ENCODE assay signal across 16 cellular contexts in the genomic region with DNA sequence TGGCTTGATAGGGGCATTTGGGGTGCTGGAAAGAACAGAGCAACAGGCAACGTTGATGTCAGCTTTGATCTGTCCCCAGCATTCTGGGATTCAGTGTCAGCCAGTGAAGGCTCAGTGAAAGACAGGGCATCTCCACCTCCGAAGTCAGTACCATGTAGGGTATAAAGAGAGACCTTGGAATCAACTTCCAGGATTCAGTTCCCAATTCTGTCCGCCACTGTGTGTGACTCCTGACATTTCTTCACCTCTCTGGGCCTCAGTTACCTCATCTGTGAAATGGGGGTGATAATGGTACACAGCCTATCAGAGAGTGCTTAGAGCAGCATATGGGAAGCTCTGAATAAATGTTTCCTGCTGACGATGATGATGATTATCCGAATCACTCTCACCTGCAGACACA. TPM values are rescaled to one million over a fixed set of nuclear protein-coding genes. Genes with fewer than 3 reads are reported as not detected.
DNase-seq lines count a peak whose midpoint lies in the region; ATAC-seq, FAIRE-seq and TF ChIP-seq lines count a peak whose summit lies in the region.
"Had no signal": no experiment of that assay in that cellular context is flagged by ENCODE, and none has a peak within 500 bp of the region (broad histone marks: within the 10 kb centered on the region; RNA-seq: fewer than 3 reads in every experiment).

No MANE protein-coding gene starts in this region.

- DNase-seq in thoracic aorta (ENCODE audit: low spot score) (no peak), H54 (ENCODE audit: insufficient read length, low spot score) (no peak), AML-193 (lab: John Stamatoyannopoulos, UW) (no peak)
- no peak for DNase-seq in stimulated activated CD4-positive, alpha-beta T cell treated with anti-CD3 and anti-CD28 coated beads, Interleukin-2, amount 100 ng/mL, for 24 hours
- DNase-seq: CD4-positive, alpha-beta memory T cell; effector memory CD4-positive, alpha-beta T cell; GF-D8; Karpas-422; NCI-H2029 treated with DMSO at 0.1 percent for 48 hours had no signal

- FAIRE-seq in H54 (lab: Jason Lieb, UNC): no peak

- H3K27ac ChIP-seq in HUES64 (ENCODE audit: low read depth, low read length): peak overlapping the region; percentile 54; the same call in 1 of the 2 replicates
- H3K27ac ChIP-seq in duodenal mucosa (ENCODE audit: low read depth, low read length): peak overlapping the region; percentile 69
- H3K27ac ChIP-seq in muscle layer of duodenum (ENCODE audit: low read length): peak overlapping the region; percentile 97
- H3K27ac ChIP-seq in thoracic aorta: peak overlapping the region; percentile 93 to 98
- H3K27ac ChIP-seq: ovary had no signal

- H3K9me3 ChIP-seq in HUES64 (ENCODE audit: insufficient read depth, low read depth, low read length) (no peaks in the 10 kb centered on the region), duodenal mucosa (ENCODE audit: control insufficient read depth in 1 of 2, low read length in 2 of 2) (no peaks in the 10 kb centered on the region), muscle layer of duodenum (ENCODE audit: control insufficient read depth in 1 of 2, low read length in 2 of 2) (no peaks in the 10 kb centered on the region), thoracic aorta (no peaks in the 10 kb centered on the region)
- H3K9me3 ChIP-seq: left lung, ovary had no signal

- H3K9ac ChIP-seq in HUES64 (ENCODE audit: low read depth, low read length) (peak overlapping the region; percentile 25; the same call in 1 of the 2 replicates), duodenal mucosa (ENCODE audit: low read depth in 1 of 2, low read length in 2 of 2) (no peak overlapping the region)

- WGBS in HUES64: 91% methylated on average over 5 of the region's 5 CpGs

- no peak for TF ChIP-seq POLR2A in H54 (IDR thresholded peaks at IDR 0.05; ENCODE audit: low read depth, low read length)

- H3K27me3 ChIP-seq in HUES64 (ENCODE audit: insufficient read depth, low read length) (no peaks in the 10 kb centered on the region), duodenal mucosa (ENCODE audit: control insufficient read depth in 1 of 2, insufficient read depth in 2 of 2, low read length in 2 of 2) (no peaks in the 10 kb centered on the region), muscle layer of duodenum (ENCODE audit: low read depth, low read length) (no peaks in the 10 kb centered on the region), thoracic aorta (replicated peaks; ENCODE audit: insufficient read depth) (no peaks in the 10 kb centered on the region)
- H3K27me3 ChIP-seq: left lung, ovary had no signal

- no peak overlapping the region for H3K4me3 ChIP-seq in HUES64 (ENCODE audit: low read length)
- H3K4me3 ChIP-seq in duodenal mucosa (ENCODE audit: low read depth in 1 of 2, low read length in 2 of 2): no peak overlapping the region
- H3K4me3 ChIP-seq in muscle layer of duodenum (ENCODE audit: low read depth in 1 of 2, low read length in 2 of 2): no peak overlapping the region
- no peak overlapping the region for H3K4me3 ChIP-seq in thoracic aorta
- H3K4me3 ChIP-seq: left lung, ovary had no signal

- H3K36me3 ChIP-seq in HUES64 (ENCODE audit: insufficient read depth, low read length) (no peaks in the 10 kb centered on the region), duodenal mucosa (ENCODE audit: control insufficient read depth in 1 of 2, insufficient read depth in 2 of 2, low read length in 2 of 2) (no peaks in the 10 kb centered on the region), muscle layer of duodenum (ENCODE audit: control insufficient read depth in 1 of 2, insufficient read depth in 2 of 2, low read length in 2 of 2) (no peaks in the 10 kb centered on the region), thoracic aorta (no peaks in the 10 kb centered on the region)
- H3K36me3 ChIP-seq: left lung, ovary had no signal

- no peak for TF ChIP-seq CTCF in thoracic aorta (IDR thresholded peaks at IDR 0.05)

- ATAC-seq in thoracic aorta (ENCODE audit: insufficient number of reproducible peaks, low FRiP score, low read depth) (no peak), HG02623 (IDR thresholded peaks at IDR 0.05; ENCODE audit: unreplicated experiment) (no peak)
- ATAC-seq: stimulated activated memory B cell treated with anti-CD40 and anti-IgM and Interleukin-4, amounts not matched to agents 10 μg/mL and 1 μg/mL and 100 μg/mL, for 72 hours had no signal

- H3K4me1 ChIP-seq in HUES64 (ENCODE audit: insufficient read depth, low read length) (peaks cover 29% of the 10 kb centered on the region), duodenal mucosa (ENCODE audit: control insufficient read depth in 1 of 2, insufficient read depth in 2 of 2, low read length in 2 of 2) (peaks cover 18 to 20% of the 10 kb centered on the region in 2 donors), muscle layer of duodenum (ENCODE audit: control insufficient read depth in 1 of 2, insufficient read depth in 2 of 2, low read length in 2 of 2) (peaks cover 15 to 17% of the 10 kb centered on the region in 2 donors), thoracic aorta (ENCODE audit: control insufficient read depth in 1 of 2, low read depth in 2 of 2) (peaks cover 35 to 43% of the 10 kb centered on the region in 2 donors)

RNA-seq across cellular contexts. Expression of a gene that starts 55.6 kb away (rescaled TPM):
- 33.5 TPM for polyA plus RNA-seq in HUES64 (2013, experiment 1 of 2)
- polyA plus RNA-seq in HUES64 (2013, experiment 2 of 2): 39.4 TPM
- total RNA-seq in thoracic aorta: 100 to 1,000 TPM in 1 of 2 donors, 10 to 100 TPM in 1; 96.9 to 139 TPM
